11 cellular contexts compared by ENCODE assay signal in the genomic region with DNA sequence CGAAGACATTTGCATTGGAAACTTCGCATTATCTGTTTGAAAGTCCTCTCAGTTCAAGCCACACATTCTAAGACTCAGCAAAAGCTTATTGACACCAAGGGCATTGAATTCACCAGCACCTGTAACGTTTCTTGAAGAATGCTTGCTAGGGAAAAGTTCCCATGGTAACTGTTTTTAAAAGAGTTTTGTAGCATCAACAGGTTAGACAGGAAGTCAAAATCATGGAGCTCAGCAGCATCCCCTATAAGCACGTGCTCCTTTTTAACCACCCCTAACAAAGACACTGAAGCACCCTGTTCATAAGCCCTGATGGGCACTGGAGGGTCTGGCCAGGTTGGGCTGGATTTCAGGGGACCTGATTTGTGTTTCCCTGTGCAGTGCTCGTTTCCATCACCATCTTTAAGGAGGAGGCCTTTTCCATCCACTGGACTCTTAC.
A peak's percentile ranks its signal among the peaks of the same experiment; 100 is the strongest.
DNase-seq lines count a peak whose midpoint lies in the region; ATAC-seq, FAIRE-seq and TF ChIP-seq lines count a peak whose summit lies in the region.
"Had no signal": no experiment of that assay in that cellular context is flagged by ENCODE, and none has a peak within 500 bp of the region (broad histone marks: within the 10 kb centered on the region; RNA-seq: fewer than 3 reads in every experiment).

No MANE protein-coding gene starts in this region.

- ATAC-seq in GM18511 (IDR thresholded peaks at IDR 0.05; ENCODE audit: unreplicated experiment) (peak; percentile 15), HG02798 (IDR thresholded peaks at IDR 0.05; ENCODE audit: poor library complexity, unreplicated experiment) (peak; percentile 28), K562 (no peak), pancreas (no peak)

- H3K79me2 ChIP-seq in K562 (ENCODE audit: control insufficient read depth, insufficient read depth, low read length), result no peaks in the 10 kb centered on the region

- H3K9me3 ChIP-seq in K562 (replicated peaks; ENCODE audit: control insufficient read depth, insufficient read depth, low read depth, low read length) (no peaks in the 10 kb centered on the region), pancreas (no peaks in the 10 kb centered on the region)

- no peak overlapping the region for H3K9ac ChIP-seq in K562 (ENCODE audit: insufficient read depth in 1 of 2, low read depth in 2 of 2, low read length in 2 of 2)

- FAIRE-seq in K562 (lab: Jason Lieb, UNC), result no peak
- FAIRE-seq in pancreas (lab: Jason Lieb, UNC), result no peak

- H3K4me2 ChIP-seq in K562 (ENCODE audit: insufficient read depth, low read length), result no peak overlapping the region

- H3K4me3 ChIP-seq in K562 (no peak overlapping the region), pancreas (peak overlapping the region in 1 of 4 donors; percentile 30)

- H2AFZ ChIP-seq in K562 (ENCODE audit: low read depth, low read length), result no peak overlapping the region

- WGBS in K562 (ENCODE audit: insufficient coverage, low coverage, missing lambda C conversion rate), result 49% methylated on average over 5 of the region's 5 CpGs
- 80 to 81% methylated on average over 5 of the region's 5 CpGs for WGBS in pancreas, 2 donors

- POLR2A ChIA-PET in K562 (lab: Yijun Ruan, JAX), result interaction anchor here (0.6 to 2.4 kb wide), 6 partner anchors 9 to 318 kb away, joined by 3 to 7 read pairs (median 4); no protein-coding TSS in a partner anchor

- no peak for TF ChIP-seq POLR2A in K562 (conservative IDR thresholded peaks at IDR 0.05)

- TF ChIP-seq EP300 in K562 (IDR thresholded peaks at IDR 0.05; ENCODE audit: low read length), result no peak

- TF ChIP-seq CTCF in K562 (IDR thresholded peaks at IDR 0.05 in 2 of 3, conservative IDR thresholded peaks at IDR 0.05 in 1 of 3; ENCODE audit: insufficient read depth in 2 of 3, low read depth in 1 of 3, low read length in 3 of 3), result no peak
- TF ChIP-seq CTCF in pancreas (IDR thresholded peaks at IDR 0.05), result no peak

- BruUV-seq in K562 (replicated peaks; lab: Mats Ljungman, UMichigan), result no TSS peak

- DNase-seq in K562 (ENCODE audit: extremely low read depth in 1 of 4, low spot score in 3 of 4) (no peak), pancreas (no peak), DMS114 treated with DMSO at 0.1 percent for 48 hours (lab: John Stamatoyannopoulos, UW; ENCODE audit: unreplicated experiment) (no peak), NCI-H146 treated with DMSO at 0.1 percent for 48 hours (lab: John Stamatoyannopoulos, UW; ENCODE audit: unreplicated experiment) (no peak), SIG-M5 (lab: John Stamatoyannopoulos, UW) (no peak), NCI-H2081 treated with DMSO at 0.1 percent for 48 hours (lab: John Stamatoyannopoulos, UW) (no peak)
- DNase-seq: NCI-H2171 treated with DMSO at 0.1 percent for 48 hours, SW 1271, trophoblast cell had no signal

- CTCF ChIA-PET in K562 (lab: Yijun Ruan, JAX; ENCODE audit: low intra/inter-chr PET ratio), result no interaction called here

- no peak for TF ChIP-seq RAD21 in K562 (CRISPR knock-in tag; conservative IDR thresholded peaks at IDR 0.05 in 1 of 2, IDR thresholded peaks at IDR 0.05 in 1 of 2)

- H4K20me1 ChIP-seq in K562 (replicated peaks; ENCODE audit: control insufficient read depth, insufficient read depth, low read length), result no peaks in the 10 kb centered on the region

- H3K4me1 ChIP-seq in K562 (replicated peaks in 1 of 2; ENCODE audit: control insufficient read depth in 2 of 2, insufficient read depth in 2 of 2, low read length in 2 of 2) (peaks cover 6 to 41% of the 10 kb centered on the region in 2 experiments; a peak in 4 of 5 replicates), pancreas (peaks cover 7 to 41% (median 32%) of the 10 kb centered on the region in 3 donors)

- H3K36me3 ChIP-seq in K562 (ENCODE audit: control insufficient read depth, insufficient read depth, low read length), result no peaks in the 10 kb centered on the region; the same call in 2 of the 3 replicates
- H3K36me3 ChIP-seq in pancreas, result no peaks in the 10 kb centered on the region

- H3K27me3 ChIP-seq in K562 (ENCODE audit: control insufficient read depth in 2 of 2, insufficient read depth in 2 of 2, low read length in 2 of 2) (no peaks in the 10 kb centered on the region), pancreas (no peaks in the 10 kb centered on the region)

- H3K9me1 ChIP-seq in K562 (ENCODE audit: control insufficient read depth, insufficient read depth, low read length), result no peaks in the 10 kb centered on the region

- H3K27ac ChIP-seq in K562 (ENCODE audit: extremely low read depth, low read depth, low read length), result no peak overlapping the region
- peak overlapping the region in 3 of 4 donors; percentile 77 to 89 (median 89) for H3K27ac ChIP-seq in pancreas

- intact Hi-C loops in K562 (cut with micrococcal nuclease) (no loop called here), pancreas (cut with DNase I) (no loop called here)

- in situ Hi-C loops in K562 (cut with MboI), result no loop called here

TF ChIP-seq in K562, 482 proteins besides CTCF, POLR2A, EP300 and RAD21 (continues in another document):
- no peak for TF ChIP-seq SMAD3 (CRISPR knock-in tag; conservative IDR thresholded peaks at IDR 0.05)
- TF ChIP-seq, protein P1, sequence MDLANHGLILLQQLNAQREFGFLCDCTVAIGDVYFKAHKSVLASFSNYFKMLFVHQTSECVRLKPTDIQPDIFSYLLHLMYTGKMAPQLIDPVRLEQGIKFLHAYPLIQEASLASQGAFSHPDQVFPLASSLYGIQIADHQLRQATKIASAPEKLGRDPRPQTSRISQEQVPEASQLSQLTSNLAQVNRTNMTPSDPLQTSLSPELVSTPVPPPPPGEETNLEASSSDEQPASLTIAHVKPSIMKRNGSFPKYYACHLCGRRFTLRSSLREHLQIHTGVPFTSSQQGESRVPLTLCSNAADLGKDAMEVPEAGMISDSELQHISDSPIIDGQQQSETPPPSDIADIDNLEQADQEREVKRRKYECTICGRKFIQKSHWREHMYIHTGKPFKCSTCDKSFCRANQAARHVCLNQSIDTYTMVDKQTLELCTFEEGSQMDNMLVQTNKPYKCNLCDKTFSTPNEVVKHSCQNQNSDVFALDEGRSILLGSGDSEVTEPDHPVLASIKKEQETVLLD (IDR thresholded peaks at IDR 0.05), result no peak
- TF ChIP-seq HMGN3 (IDR thresholded peaks at IDR 0.05; ENCODE audit: borderline replicate concordance, extremely low read depth, insufficient read length, low read depth, low read length), result no peak
- TF ChIP-seq TFAM (CRISPR knock-in tag; conservative IDR thresholded peaks at IDR 0.05), result no peak

Comparison
In these comparisons a context has a peak if more than half of its experiments do, and no peak if none do; other contexts are left out.
1. ATAC-seq: peak in GM18511 (single experiment) and HG02798 (single experiment); none in K562 (single experiment) and pancreas (0 of 4).